In the genomic region with DNA sequence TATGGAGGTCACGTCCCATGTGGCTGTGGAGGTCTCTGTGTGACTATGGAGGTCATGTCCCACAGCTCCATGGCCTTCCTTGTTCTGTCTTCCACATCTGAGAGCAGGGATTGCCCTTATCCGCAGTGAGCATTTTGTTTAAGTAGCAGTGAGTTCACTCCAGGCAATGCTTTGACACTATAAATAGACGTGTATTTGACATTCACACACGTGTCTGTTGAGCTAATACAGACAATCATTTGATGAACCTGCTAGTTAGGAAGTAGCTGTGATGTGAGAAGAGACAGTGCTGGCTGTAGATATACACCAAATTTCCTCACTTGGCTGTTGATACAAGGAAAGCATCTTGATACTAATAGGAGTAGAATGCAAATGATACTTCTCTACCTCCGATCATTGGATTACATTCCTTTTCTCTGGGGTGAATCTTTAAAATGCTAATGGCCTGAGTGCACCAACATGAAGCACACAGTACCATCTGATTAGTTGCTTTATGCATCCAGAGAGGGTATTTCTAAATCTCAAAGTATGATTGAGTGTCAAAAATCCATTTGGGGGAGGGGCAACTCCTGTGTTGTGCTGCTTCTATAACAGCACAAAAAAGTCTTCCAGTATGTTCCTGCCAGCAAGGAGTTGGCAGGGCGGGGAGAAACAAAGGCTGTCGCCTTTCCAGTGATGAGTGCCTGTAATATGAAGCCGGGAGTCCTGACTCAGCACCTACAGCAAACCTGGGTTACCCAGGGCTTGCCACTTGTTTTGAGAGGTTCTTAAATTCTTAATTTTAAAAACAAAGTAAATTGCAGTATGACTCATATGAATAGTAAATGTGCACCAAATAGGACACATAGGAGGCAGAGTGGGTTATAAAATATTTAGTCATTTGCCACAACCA, we compare ENCODE assay signal across 10 cellular contexts. TPM values are rescaled to one million over a fixed set of nuclear protein-coding genes. Genes with fewer than 3 reads are reported as not detected.
DNase-seq lines count a peak whose midpoint lies in the region; ATAC-seq and TF ChIP-seq lines count a peak whose summit lies in the region.
"Had no signal": no experiment of that assay in that cellular context is flagged by ENCODE, and none has a peak within 500 bp of the region (broad histone marks: within the 10 kb centered on the region; RNA-seq: fewer than 3 reads in every experiment).

No MANE protein-coding gene starts in this region.

- 42% methylated on average over 8 of the region's 8 CpGs for WGBS in liver

- peaks cover 23 to 51% (median 39%) of the 10 kb centered on the region in 4 donors for H3K4me1 ChIP-seq in liver (ENCODE audit: control insufficient read depth in 4 of 4, insufficient read depth in 4 of 4, low read length in 3 of 4)

- H3K9me3 ChIP-seq in liver (ENCODE audit: control insufficient read depth in 4 of 4, low read length in 3 of 4), result no peaks in the 10 kb centered on the region

- DNase-seq in EL, result peak; percentile 61
- DNase-seq in NCI-H1436 (lab: John Stamatoyannopoulos, UW), result peak; percentile 66
- peak in 13 of 61 donors; percentile 2 to 67 (median 18) for DNase-seq in caudate nucleus (lab: John Stamatoyannopoulos, UW)
- no peak for DNase-seq in endothelial cell (ENCODE audit: low spot score)
- DNase-seq in activated CD4-positive, alpha-beta T cell treated with anti-CD3 and anti-CD28 coated beads, Interleukin-2, amount 50 U/mL, for 1 hour, result no peak

- no peak overlapping the region for H3K9ac ChIP-seq in liver (ENCODE audit: low read depth in 1 of 2, low read length in 2 of 2)

- no peak overlapping the region for H3K4me3 Mint-ChIP-seq in endothelial cell (ENCODE audit: unreplicated experiment)

- H3K36me3 Mint-ChIP-seq in endothelial cell (ENCODE audit: low read depth, unreplicated experiment), result peaks cover 10% of the 10 kb centered on the region

- TF ChIP-seq CTCF in liver (IDR thresholded peaks at IDR 0.05; ENCODE audit: low read depth, low read length, missing input control) (no peak), endothelial cell (IDR thresholded peaks at IDR 0.05; ENCODE audit: unreplicated experiment) (no peak)

- H3K4me3 ChIP-seq in liver (ENCODE audit: low read depth in 1 of 3, low read length in 3 of 3), result no peak overlapping the region

- H3K27ac ChIP-seq in caudate nucleus (ENCODE audit: low read depth, low read length), result peak overlapping the region; percentile 58
- H3K27ac ChIP-seq in liver (ENCODE audit: low read depth in 1 of 2, low read length in 2 of 2), result no peak overlapping the region

- H3K9me3 Mint-ChIP-seq in endothelial cell (ENCODE audit: unreplicated experiment), result no peaks in the 10 kb centered on the region

- no peaks in the 10 kb centered on the region for H3K27me3 Mint-ChIP-seq in endothelial cell (ENCODE audit: unreplicated experiment)

- no peak overlapping the region for H3K27ac Mint-ChIP-seq in endothelial cell (ENCODE audit: unreplicated experiment)

- no peak for ATAC-seq in GM21390 (IDR thresholded peaks at IDR 0.05; ENCODE audit: unreplicated experiment)
- no peak for ATAC-seq in GM21723 (IDR thresholded peaks at IDR 0.05; ENCODE audit: unreplicated experiment)

- H3K4me1 Mint-ChIP-seq in endothelial cell (ENCODE audit: unreplicated experiment), result peaks cover 5% of the 10 kb centered on the region

- no peaks in the 10 kb centered on the region for H3K27me3 ChIP-seq in liver (ENCODE audit: control insufficient read depth in 4 of 4, insufficient read depth in 4 of 4, low read length in 3 of 4)

- peaks cover 0 to 6% (median 1%) of the 10 kb centered on the region in 4 donors for H3K36me3 ChIP-seq in liver (ENCODE audit: control insufficient read depth in 4 of 4, insufficient read depth in 3 of 4, low read depth in 1 of 4, low read length in 3 of 4)

- TF ChIP-seq RAD21 in liver (IDR thresholded peaks at IDR 0.05), result no peak

TF ChIP-seq in liver, 16 proteins besides CTCF, POLR2A, EP300 and RAD21:
- TF ChIP-seq NR2F2 (IDR thresholded peaks at IDR 0.05), result no peak
- no peak for TF ChIP-seq FOXA2 (IDR thresholded peaks at IDR 0.05)
- TF ChIP-seq, protein P1, sequence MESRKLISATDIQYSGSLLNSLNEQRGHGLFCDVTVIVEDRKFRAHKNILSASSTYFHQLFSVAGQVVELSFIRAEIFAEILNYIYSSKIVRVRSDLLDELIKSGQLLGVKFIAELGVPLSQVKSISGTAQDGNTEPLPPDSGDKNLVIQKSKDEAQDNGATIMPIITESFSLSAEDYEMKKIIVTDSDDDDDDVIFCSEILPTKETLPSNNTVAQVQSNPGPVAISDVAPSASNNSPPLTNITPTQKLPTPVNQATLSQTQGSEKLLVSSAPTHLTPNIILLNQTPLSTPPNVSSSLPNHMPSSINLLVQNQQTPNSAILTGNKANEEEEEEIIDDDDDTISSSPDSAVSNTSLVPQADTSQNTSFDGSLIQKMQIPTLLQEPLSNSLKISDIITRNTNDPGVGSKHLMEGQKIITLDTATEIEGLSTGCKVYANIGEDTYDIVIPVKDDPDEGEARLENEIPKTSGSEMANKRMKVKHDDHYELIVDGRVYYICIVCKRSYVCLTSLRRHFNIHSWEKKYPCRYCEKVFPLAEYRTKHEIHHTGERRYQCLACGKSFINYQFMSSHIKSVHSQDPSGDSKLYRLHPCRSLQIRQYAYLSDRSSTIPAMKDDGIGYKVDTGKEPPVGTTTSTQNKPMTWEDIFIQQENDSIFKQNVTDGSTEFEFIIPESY (IDR thresholded peaks at IDR 0.05), result no peak
- no peak for TF ChIP-seq GABPA (IDR thresholded peaks at IDR 0.05 in 1 of 2, conservative IDR thresholded peaks at IDR 0.05 in 1 of 2)
- TF ChIP-seq YY1 (IDR thresholded peaks at IDR 0.05), result no peak
- TF ChIP-seq RXRA (IDR thresholded peaks at IDR 0.05), result peak; percentile 52 to 70
- no peak for TF ChIP-seq JUND (IDR thresholded peaks at IDR 0.05)
- TF ChIP-seq SP1 (IDR thresholded peaks at IDR 0.05), result peak; percentile 25

RNA-seq across cellular contexts. Expression of a gene that starts 7.0 kb away (rescaled TPM):
- total RNA-seq in liver (10 to 100 TPM; 64.1 to 89.4 TPM), endothelial cell (ENCODE audit: unreplicated experiment) (55.8 TPM)
- 10 to 100 TPM; 19.9 to 27.7 TPM for polyA plus RNA-seq in liver

RNA-seq across cellular contexts. Expression of a gene that starts 7.9 kb away (rescaled TPM):
- total RNA-seq in liver (10 to 100 TPM; 30.6 to 39.1 TPM), endothelial cell (ENCODE audit: unreplicated experiment) (44.3 TPM)
- polyA plus RNA-seq in liver, result 10 to 100 TPM; 13.8 to 14.7 TPM

RNA-seq across cellular contexts. Expression of a gene that starts 58.0 kb away (rescaled TPM):
- total RNA-seq in liver (10 to 100 TPM; 10.6 to 36.6 TPM), endothelial cell (ENCODE audit: unreplicated experiment) (not detected)
- 10 to 100 TPM; 23.9 to 40.7 TPM for polyA plus RNA-seq in liver
- total RNA-seq: dermis microvascular lymphatic vessel endothelial cell, urinary bladder had no signal
- polyA plus RNA-seq: urinary bladder had no signal

Comparison
In these comparisons a context has a peak if more than half of its experiments do, and no peak if none do; other contexts are left out.
1. DNase-seq: peak in EL (single experiment) and NCI-H1436 (single experiment); none in endothelial cell (single experiment) and activated CD4-positive, alpha-beta T cell treated with anti-CD3 and anti-CD28 coated beads, Interleukin-2, amount 50 U/mL, for 1 hour (single experiment).
2. RNA of a gene that starts 58.0 kb away (total RNA-seq): 10.6 to 36.6 TPM in liver; not detected in endothelial cell (single experiment); every median in the first group is over 10 times any median in the second.